ENCODE assay signal across 11 cellular contexts in the genomic region with DNA sequence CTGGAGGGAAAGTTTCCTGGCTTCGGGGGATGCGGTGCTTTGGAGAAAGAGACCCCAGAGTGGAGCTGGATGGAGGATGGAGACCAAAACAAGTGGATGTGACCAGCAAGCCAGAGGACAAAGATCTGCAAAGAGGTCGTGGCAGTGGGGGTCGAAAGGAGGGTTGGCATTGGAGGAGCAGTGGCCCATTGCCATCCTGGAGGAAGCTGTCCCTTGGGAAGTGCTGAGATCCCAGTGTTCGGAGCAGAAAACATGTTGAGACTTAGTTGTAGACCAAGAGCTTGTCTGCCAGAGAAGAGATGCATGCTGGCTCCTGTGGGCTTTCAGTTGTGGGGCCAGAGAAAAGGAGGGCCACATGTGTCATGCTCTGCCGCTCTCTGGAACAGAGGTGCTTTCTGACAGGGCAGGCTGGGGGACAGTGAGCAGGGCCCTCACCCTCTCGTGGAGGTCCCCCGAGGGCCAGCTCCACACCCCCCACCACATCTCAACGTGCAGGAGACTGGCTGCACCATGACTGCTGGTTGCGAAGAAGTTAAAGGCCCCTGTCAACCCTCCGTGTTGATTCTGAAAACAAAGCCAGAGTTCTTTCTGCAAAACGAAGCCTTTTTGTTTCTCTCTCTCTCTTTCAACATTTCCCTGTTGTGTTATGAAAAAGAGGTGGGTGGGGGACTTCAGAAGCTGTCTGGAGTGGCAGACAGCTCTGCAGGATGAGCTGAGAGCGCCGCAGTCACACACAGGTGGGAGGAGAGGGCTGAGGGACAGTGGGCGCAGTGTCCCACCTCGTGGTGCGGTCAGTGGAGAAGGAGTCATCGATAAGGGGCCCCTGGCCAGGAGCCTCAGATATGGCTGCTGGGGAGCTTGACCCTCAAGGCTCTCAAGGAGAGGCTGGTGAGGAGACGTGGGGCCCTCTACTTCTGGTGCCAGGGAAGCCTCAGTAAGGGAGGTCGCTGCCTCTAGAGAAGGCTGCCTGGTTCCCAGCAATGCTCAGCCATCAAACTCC.
DNase-seq lines count a peak whose midpoint lies in the region; ATAC-seq, FAIRE-seq and TF ChIP-seq lines count a peak whose summit lies in the region.
"Had no signal": no experiment of that assay in that cellular context is flagged by ENCODE, and none has a peak within 500 bp of the region (broad histone marks: within the 10 kb centered on the region; RNA-seq: fewer than 3 reads in every experiment).

No MANE protein-coding gene starts in this region.

- peak; percentile 26 to 34 for DNase-seq in activated CD4-positive, alpha-beta T cell treated with anti-CD3 and anti-CD28 coated beads, Interleukin-2, amount 50 U/mL, for 48 hours
- DNase-seq in activated CD4-positive, alpha-beta T cell treated with anti-CD3 and anti-CD28 coated beads, Interleukin-2, amount 50 U/mL, for 4 hours = no peak
- no peak for DNase-seq in activated B cell treated with CpG ODN at 0.5 μM for 24 hours
- DNase-seq in stimulated activated CD4-positive, alpha-beta T cell treated with anti-CD3 and anti-CD28 coated beads, Interleukin-4, amount 100 ng/mL, for 24 hours = peak; percentile 51
- DNase-seq in A673 (ENCODE audit: low spot score) = no peak
- no peak for DNase-seq in HepG2 (ENCODE audit: low spot score)
- DNase-seq: SIG-M5 had no signal

- no peak for TF ChIP-seq EP300 in HepG2 (IDR thresholded peaks at IDR 0.05; ENCODE audit: low read depth in 2 of 2, low read length in 2 of 2)
- no peak for TF ChIP-seq EP300 in HepG2 (CRISPR knock-in tag; IDR thresholded peaks at IDR 0.05; ENCODE audit: borderline replicate concordance)

- no peaks in the 10 kb centered on the region for H3K9me3 Mint-ChIP-seq in activated B cell treated with CpG ODN at 0.5 μM for 24 hours

- in situ Hi-C loops in HepG2 (cut with HindIII; ENCODE audit: extremely low pct_ligation_motif_present, low pct_unique_long_range_greater_than_20kb) = no loop called here

- H3K27ac Mint-ChIP-seq in activated B cell treated with CpG ODN at 0.5 μM for 24 hours = no peak overlapping the region

- CTCF ChIA-PET in activated B cell treated with CpG ODN at 0.5 μM for 24 hours (lab: Charles Lee) (no interaction called here), A673 (lab: Charles Lee) (no interaction called here), HepG2 (lab: Yijun Ruan, JAX; ENCODE audit: low intra/inter-chr PET ratio, low total read pairs) (no interaction called here)

- no peaks in the 10 kb centered on the region for H3K36me3 ChIP-seq in A673 (ENCODE audit: insufficient read depth, low read length, poor library complexity, severe bottlenecking)
- H3K36me3 ChIP-seq in HepG2 (replicated peaks in 1 of 2; ENCODE audit: control insufficient read depth in 1 of 2, insufficient read depth in 2 of 2, low read length in 2 of 2) = no peaks in the 10 kb centered on the region
- H3K36me3 ChIP-seq: gastroesophageal sphincter had no signal

- H3K27me3 ChIP-seq in A673 (replicated peaks; ENCODE audit: insufficient read depth, low read depth, low read length, poor library complexity) (peaks cover 25% of the 10 kb centered on the region), HepG2 (ENCODE audit: control insufficient read depth in 1 of 2, insufficient read depth in 2 of 2, low read length in 2 of 2) (peaks cover 3 to 56% of the 10 kb centered on the region in 2 experiments; a peak in 4 of 5 replicates)
- H3K27me3 ChIP-seq: gastroesophageal sphincter had no signal

- no peak for TF ChIP-seq POLR2A in HepG2 (IDR thresholded peaks at IDR 0.05; ENCODE audit: insufficient read depth in 1 of 2, low read depth in 2 of 2, low read length in 2 of 2)

- TF ChIP-seq CTCF in activated B cell treated with CpG ODN at 0.5 μM for 24 hours (IDR thresholded peaks at IDR 0.05) (no peak), A673 (conservative IDR thresholded peaks at IDR 0.05; ENCODE audit: low read depth, low read length) (no peak), HepG2 (CRISPR knock-in tag; IDR thresholded peaks at IDR 0.05) (no peak)

- H3K27ac ChIP-seq in A673 (ENCODE audit: low read depth, low read length, poor library complexity, severe bottlenecking) (no peak overlapping the region), HepG2 (ENCODE audit: extremely low read length, insufficient read depth, low read length) (no peak overlapping the region)
- H3K27ac ChIP-seq: gastroesophageal sphincter had no signal

- ATAC-seq in GM21737 (IDR thresholded peaks at IDR 0.05; ENCODE audit: unreplicated experiment) = peak; percentile 50
- ATAC-seq in activated B cell treated with CpG ODN at 0.5 μM for 24 hours (ENCODE audit: low read depth) = peak; percentile 56
- ATAC-seq in GM21619 (IDR thresholded peaks at IDR 0.05; ENCODE audit: unreplicated experiment) = no peak
- no peak; the same call in 2 of the 3 replicates for ATAC-seq in HepG2
- ATAC-seq: gastroesophageal sphincter had no signal

- WGBS in HepG2 (ENCODE audit: low lambda C conversion rate) = 34% methylated on average over 16 of the region's 20 CpGs

- no peak overlapping the region for H3K4me3 Mint-ChIP-seq in activated B cell treated with CpG ODN at 0.5 μM for 24 hours

- H3K9ac ChIP-seq in HepG2 (ENCODE audit: insufficient read depth, low read depth, low read length) = no peak overlapping the region

- H3K36me3 Mint-ChIP-seq in activated B cell treated with CpG ODN at 0.5 μM for 24 hours (ENCODE audit: low read depth) = no peaks in the 10 kb centered on the region

- H3K27me3 Mint-ChIP-seq in activated B cell treated with CpG ODN at 0.5 μM for 24 hours = no peaks in the 10 kb centered on the region

- peaks cover 19% of the 10 kb centered on the region for H3K4me1 Mint-ChIP-seq in activated B cell treated with CpG ODN at 0.5 μM for 24 hours

- H4K20me1 ChIP-seq in HepG2 (ENCODE audit: insufficient read depth, low read length) = no peaks in the 10 kb centered on the region

- POLR2A ChIA-PET in activated B cell treated with CpG ODN at 0.5 μM for 24 hours (lab: Charles Lee) (interaction anchor here (1.0 to 1.1 kb wide), 3 partner anchors 12 to 15 kb away, joined by 3 to 4 read pairs (median 3); no protein-coding TSS in a partner anchor), A673 (lab: Charles Lee; ENCODE audit: low non-redundant PET) (no interaction called here), HepG2 (lab: Yijun Ruan, JAX) (no interaction called here)

- H3K79me2 ChIP-seq in HepG2 (ENCODE audit: insufficient read depth, low read length) = no peaks in the 10 kb centered on the region

- no peak for TF ChIP-seq RAD21 in HepG2 (CRISPR knock-in tag; IDR thresholded peaks at IDR 0.05)

- no peaks in the 10 kb centered on the region for H3K9me3 ChIP-seq in A673 (ENCODE audit: low read depth, low read length, poor library complexity, severe bottlenecking)
- H3K9me3 ChIP-seq in HepG2 (ENCODE audit: low read length) = no peaks in the 10 kb centered on the region
- H3K9me3 ChIP-seq: gastroesophageal sphincter had no signal

- intact Hi-C loops in activated B cell treated with CpG ODN at 0.5 μM for 24 hours (cut with micrococcal nuclease) = no loop called here
- intact Hi-C loops in A673 (cut with micrococcal nuclease; ENCODE audit: unreplicated experiment) = no loop called here
- intact Hi-C loops in HepG2 (cut with micrococcal nuclease; ENCODE audit: unreplicated experiment) = no loop called here

- no TSS peak for BruUV-seq in A673 (replicated peaks; lab: Mats Ljungman, UMichigan)
- no TSS peak for BruUV-seq in HepG2 (replicated peaks; lab: Mats Ljungman, UMichigan)

- no peak for FAIRE-seq in HepG2 (lab: Jason Lieb, UNC)
- FAIRE-seq: H1 had no signal

- H2AFZ ChIP-seq in HepG2 (ENCODE audit: low read length) = no peak overlapping the region

- H3K4me3 ChIP-seq in A673 (ENCODE audit: low read depth, low read length, poor library complexity, severe bottlenecking) (no peak overlapping the region), HepG2 (replicated peaks in 1 of 3; ENCODE audit: insufficient read depth in 1 of 3, low read depth in 2 of 3, low read length in 3 of 3) (no peak overlapping the region)
- H3K4me3 ChIP-seq: gastroesophageal sphincter had no signal

- H3K4me1 ChIP-seq in A673 (ENCODE audit: insufficient read depth, low read length, poor library complexity, severe bottlenecking) (no peaks in the 10 kb centered on the region), HepG2 (ENCODE audit: insufficient read depth, low read length) (no peaks in the 10 kb centered on the region)
- H3K4me1 ChIP-seq: gastroesophageal sphincter had no signal

- no peak overlapping the region for H3K4me2 ChIP-seq in HepG2 (ENCODE audit: low read depth, low read length)

TF ChIP-seq in HepG2, 621 proteins besides CTCF, POLR2A, EP300 and RAD21 (continues in another document):
- TF ChIP-seq, protein P1, sequence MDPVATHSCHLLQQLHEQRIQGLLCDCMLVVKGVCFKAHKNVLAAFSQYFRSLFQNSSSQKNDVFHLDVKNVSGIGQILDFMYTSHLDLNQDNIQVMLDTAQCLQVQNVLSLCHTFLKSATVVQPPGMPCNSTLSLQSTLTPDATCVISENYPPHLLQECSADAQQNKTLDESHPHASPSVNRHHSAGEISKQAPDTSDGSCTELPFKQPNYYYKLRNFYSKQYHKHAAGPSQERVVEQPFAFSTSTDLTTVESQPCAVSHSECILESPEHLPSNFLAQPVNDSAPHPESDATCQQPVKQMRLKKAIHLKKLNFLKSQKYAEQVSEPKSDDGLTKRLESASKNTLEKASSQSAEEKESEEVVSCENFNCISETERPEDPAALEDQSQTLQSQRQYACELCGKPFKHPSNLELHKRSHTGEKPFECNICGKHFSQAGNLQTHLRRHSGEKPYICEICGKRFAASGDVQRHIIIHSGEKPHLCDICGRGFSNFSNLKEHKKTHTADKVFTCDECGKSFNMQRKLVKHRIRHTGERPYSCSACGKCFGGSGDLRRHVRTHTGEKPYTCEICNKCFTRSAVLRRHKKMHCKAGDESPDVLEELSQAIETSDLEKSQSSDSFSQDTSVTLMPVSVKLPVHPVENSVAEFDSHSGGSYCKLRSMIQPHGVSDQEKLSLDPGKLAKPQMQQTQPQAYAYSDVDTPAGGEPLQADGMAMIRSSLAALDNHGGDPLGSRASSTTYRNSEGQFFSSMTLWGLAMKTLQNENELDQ (CRISPR knock-in tag; IDR thresholded peaks at IDR 0.05; ENCODE audit: borderline replicate concordance) = no peak
- TF ChIP-seq ZFP36 (IDR thresholded peaks at IDR 0.05; ENCODE audit: borderline replicate concordance, low read depth, low read length, partially characterized antibody) (no peak), HNRNPUL1 (IDR thresholded peaks at IDR 0.05; ENCODE audit: low read depth, low read length) (no peak), SP5 (CRISPR knock-in tag; IDR thresholded peaks at IDR 0.05; ENCODE audit: borderline replicate concordance, low read depth) (no peak)
- TF ChIP-seq, protein P2, sequence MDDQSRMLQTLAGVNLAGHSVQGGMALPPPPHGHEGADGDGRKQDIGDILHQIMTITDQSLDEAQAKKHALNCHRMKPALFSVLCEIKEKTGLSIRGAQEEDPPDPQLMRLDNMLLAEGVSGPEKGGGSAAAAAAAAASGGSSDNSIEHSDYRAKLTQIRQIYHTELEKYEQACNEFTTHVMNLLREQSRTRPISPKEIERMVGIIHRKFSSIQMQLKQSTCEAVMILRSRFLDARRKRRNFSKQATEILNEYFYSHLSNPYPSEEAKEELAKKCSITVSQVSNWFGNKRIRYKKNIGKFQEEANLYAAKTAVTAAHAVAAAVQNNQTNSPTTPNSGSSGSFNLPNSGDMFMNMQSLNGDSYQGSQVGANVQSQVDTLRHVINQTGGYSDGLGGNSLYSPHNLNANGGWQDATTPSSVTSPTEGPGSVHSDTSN (CRISPR knock-in tag; IDR thresholded peaks at IDR 0.05; ENCODE audit: borderline replicate concordance) = no peak

Comparison
In these comparisons a context has a peak if more than half of its experiments do, and no peak if none do; other contexts are left out.
1. DNase-seq: peak in activated CD4-positive, alpha-beta T cell treated with anti-CD3 and anti-CD28 coated beads, Interleukin-2, amount 50 U/mL, for 48 hours (2 of 2) and stimulated activated CD4-positive, alpha-beta T cell treated with anti-CD3 and anti-CD28 coated beads, Interleukin-4, amount 100 ng/mL, for 24 hours (single experiment); none in activated CD4-positive, alpha-beta T cell treated with anti-CD3 and anti-CD28 coated beads, Interleukin-2, amount 50 U/mL, for 4 hours (0 of 2), activated B cell treated with CpG ODN at 0.5 μM for 24 hours (single experiment), A673 (single experiment) and HepG2 (single experiment).
2. ATAC-seq: peak in GM21737 (single experiment) and activated B cell treated with CpG ODN at 0.5 μM for 24 hours (single experiment); none in GM21619 (single experiment) and HepG2 (single experiment).